ENCODE assay signal across 42 cellular contexts in the genomic region with DNA sequence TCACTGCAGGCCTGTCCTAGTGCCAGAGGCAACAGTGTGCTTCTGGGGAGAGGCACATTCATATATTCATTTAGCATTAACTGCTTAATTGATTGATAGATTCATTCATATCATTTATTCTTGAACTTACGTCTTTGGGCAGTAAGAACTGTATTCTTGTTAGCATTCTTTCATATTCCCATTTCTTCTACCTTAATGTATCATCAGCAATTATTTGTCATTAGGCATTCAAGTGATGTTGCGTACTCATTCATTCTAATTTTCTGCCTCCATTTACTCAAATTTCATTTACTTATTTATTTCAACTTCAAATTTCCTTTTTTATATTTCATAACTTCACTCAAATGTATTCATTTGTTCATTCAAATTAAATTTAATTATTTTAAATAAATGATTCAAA. TPM values are rescaled to one million over a fixed set of nuclear protein-coding genes. Genes with fewer than 3 reads are reported as not detected.
"Had no signal": no experiment of that assay in that cellular context is flagged by ENCODE, and none has a peak within 500 bp of the region (broad histone marks: within the 10 kb centered on the region; RNA-seq: fewer than 3 reads in every experiment).

No MANE protein-coding gene starts in this region.

- H3K27me3 ChIP-seq: adrenal gland, ascending aorta, body of pancreas, brain microvascular endothelial cell, breast epithelium, cardiac muscle cell had no signal

- H3K9me3 ChIP-seq: adrenal gland, ascending aorta, body of pancreas had no signal

- DNase-seq: activated effector memory CD4-positive, alpha-beta T cell treated with anti-CD3 and anti-CD28 coated beads, Interleukin-2, amount 50 U/mL, for 16 hours; activated effector memory CD4-positive, alpha-beta T cell treated with Interleukin-2 at 50 U/mL for 16 hours; activated gamma-delta T cell; activated gamma-delta T cell treated with Interleukin-2 at 50 U/mL for 16 hours; activated naive CD4-positive, alpha-beta T cell; activated naive CD4-positive, alpha-beta T cell treated with anti-CD3 and anti-CD28 coated beads for 36 hours; activated naive CD4-positive, alpha-beta T cell treated with anti-CD3 and anti-CD28 coated beads, Interleukin-2, amount 10 ng/mL, durations not matched to agents 7 days and 5 days; activated naive CD4-positive, alpha-beta T cell treated with anti-CD3 and anti-CD28 coated beads, Interleukin-2, amount 50 U/mL, for 16 hours; activated naive CD4-positive, alpha-beta T cell treated with Interleukin-2 at 50 U/mL for 16 hours; activated naive CD8-positive, alpha-beta T cell treated with anti-CD3 and anti-CD28 coated beads for 36 hours; activated naive CD8-positive, alpha-beta T cell treated with anti-CD3 and anti-CD28 coated beads, Interleukin-2, amount 10 ng/mL, durations not matched to agents 7 days and 5 days; activated naive CD8-positive, alpha-beta T cell treated with anti-CD3 and anti-CD28 coated beads, Interleukin-2, amount 50 U/mL, for 24 hours; activated T-cell treated with anti-CD3 and anti-CD28 coated beads, Interleukin-2, amount 50 U/mL, for 24 hours; activated T-cell treated with anti-CD3 and anti-CD28 coated beads, Interleukin-2, amount 50 U/mL, for 4 hours; activated T-cell treated with anti-CD3 and anti-CD28 coated beads, Interleukin-2, amount 50 U/mL, for 48 hours; activated T-cell treated with anti-CD3 and anti-CD28 coated beads, Interleukin-2, amount 50 U/mL, for 72 hours; adrenal gland; amniotic stem cell; amygdala; anterior cingulate cortex; aorta; body of pancreas; brain microvascular endothelial cell; caudate nucleus; central memory CD4-positive, alpha-beta T cell; cerebellar nuclear complex had no signal

- FAIRE-seq: astrocyte, bronchial epithelial cell had no signal

- H3K4me3 Mint-ChIP-seq: activated naive CD4-positive, alpha-beta T cell treated with anti-CD3 and anti-CD28 coated beads for 36 hours; activated naive CD4-positive, alpha-beta T cell treated with anti-CD3 and anti-CD28 coated beads, Interleukin-2, amount 10 ng/mL, durations not matched to agents 7 days and 5 days; activated naive CD4-positive, alpha-beta T cell treated with anti-CD3 and anti-CD28 coated beads, Interleukin-2, amount 50 U/mL, for 24 hours; activated naive CD8-positive, alpha-beta T cell; activated naive CD8-positive, alpha-beta T cell treated with anti-CD3 and anti-CD28 coated beads for 36 hours; activated naive CD8-positive, alpha-beta T cell treated with anti-CD3 and anti-CD28 coated beads, Interleukin-2, amount 10 ng/mL, durations not matched to agents 7 days and 5 days; activated naive CD8-positive, alpha-beta T cell treated with anti-CD3 and anti-CD28 coated beads, Interleukin-2, amount 50 U/mL, for 24 hours; activated T-cell treated with anti-CD3 and anti-CD28 coated beads, Interleukin-2, amount 50 U/mL, for 24 hours; activated T-cell treated with anti-CD3 and anti-CD28 coated beads, Interleukin-2, amount 50 U/mL, for 4 hours; activated T-cell treated with anti-CD3 and anti-CD28 coated beads, Interleukin-2, amount 50 U/mL, for 72 hours; activated T-helper 1 cell treated with anti-CD3 and anti-CD28 coated beads, Interleukin-12 subunit alpha, Interleukin-12 subunit beta, Interleukin-2, Interleukin-4 antibody, amounts not matched to agents 30 ng/mL and 10 ng/mL and 1 ng/mL, durations not matched to agents 14 hours and 24 hours and 36 hours; activated T-helper 17 cell treated with anti-CD3 and anti-CD28 coated beads, Interleukin-2, amount 50 U/mL, for 72 hours; brain; central memory CD8-positive, alpha-beta T cell had no signal

- H3K27me3 Mint-ChIP-seq: activated naive CD4-positive, alpha-beta T cell treated with anti-CD3 and anti-CD28 coated beads, Interleukin-2, amount 50 U/mL, for 24 hours; activated naive CD8-positive, alpha-beta T cell; activated naive CD8-positive, alpha-beta T cell treated with anti-CD3 and anti-CD28 coated beads for 36 hours; activated T-cell treated with anti-CD3 and anti-CD28 coated beads, Interleukin-2, amount 50 U/mL, for 24 hours had no signal

- H3K27ac Mint-ChIP-seq: activated naive CD4-positive, alpha-beta T cell treated with anti-CD3 and anti-CD28 coated beads for 36 hours; activated naive CD4-positive, alpha-beta T cell treated with anti-CD3 and anti-CD28 coated beads, Interleukin-2, amount 10 ng/mL, durations not matched to agents 7 days and 5 days; activated naive CD4-positive, alpha-beta T cell treated with anti-CD3 and anti-CD28 coated beads, Interleukin-2, amount 50 U/mL, for 24 hours; activated naive CD4-positive, alpha-beta T cell treated with anti-CD3 and anti-CD28 coated beads, Interleukin-2, amount 50 U/mL, for 72 hours; activated naive CD8-positive, alpha-beta T cell; activated naive CD8-positive, alpha-beta T cell treated with anti-CD3 and anti-CD28 coated beads for 36 hours; activated naive CD8-positive, alpha-beta T cell treated with anti-CD3 and anti-CD28 coated beads, Interleukin-2, amount 10 ng/mL, durations not matched to agents 7 days and 5 days; activated naive CD8-positive, alpha-beta T cell treated with anti-CD3 and anti-CD28 coated beads, Interleukin-2, amount 50 U/mL, for 24 hours; activated T-cell treated with anti-CD3 and anti-CD28 coated beads, Interleukin-2, amount 50 U/mL, for 24 hours; activated T-cell treated with anti-CD3 and anti-CD28 coated beads, Interleukin-2, amount 50 U/mL, for 72 hours; activated T-helper 1 cell treated with anti-CD3 and anti-CD28 coated beads, Interleukin-12 subunit alpha, Interleukin-12 subunit beta, Interleukin-2, Interleukin-4 antibody, amounts not matched to agents 30 ng/mL and 10 ng/mL and 1 ng/mL, durations not matched to agents 14 hours and 24 hours and 36 hours; activated T-helper 17 cell treated with anti-CD3 and anti-CD28 coated beads, Interleukin-2, amount 50 U/mL, for 72 hours; activated T-helper 2 cell treated with anti-CD3 and anti-CD28 coated beads, Interferon-gamma antibody, Interleukin-2, Interleukin-4, amounts not matched to agents 10 μg/mL and 5 μg/mL and 100 μg/mL, durations not matched to agents 14 hours and 24 hours and 36 hours; brain had no signal

- H3K4me1 ChIP-seq: adrenal gland, ascending aorta, body of pancreas, breast epithelium had no signal

- ATAC-seq: activated naive CD4-positive, alpha-beta T cell treated with anti-CD3 and anti-CD28 coated beads, Interleukin-2, amount 50 U/mL, for 72 hours; activated naive CD8-positive, alpha-beta T cell treated with anti-CD3 and anti-CD28 coated beads, Interleukin-2, amount 50 U/mL, for 24 hours; activated T-cell treated with anti-CD3 and anti-CD28 coated beads, Interleukin-2, amount 50 U/mL, for 4 hours; activated T-cell treated with anti-CD3 and anti-CD28 coated beads, Interleukin-2, amount 50 U/mL, for 72 hours; activated T-helper 17 cell treated with anti-CD3 and anti-CD28 coated beads, Interleukin-2, amount 50 U/mL, for 72 hours; body of pancreas had no signal

- H3K4me1 Mint-ChIP-seq: activated naive CD4-positive, alpha-beta T cell treated with anti-CD3 and anti-CD28 coated beads, Interleukin-2, amount 10 ng/mL, durations not matched to agents 7 days and 5 days; activated naive CD4-positive, alpha-beta T cell treated with anti-CD3 and anti-CD28 coated beads, Interleukin-2, amount 50 U/mL, for 24 hours; activated naive CD8-positive, alpha-beta T cell treated with anti-CD3 and anti-CD28 coated beads for 36 hours; activated naive CD8-positive, alpha-beta T cell treated with anti-CD3 and anti-CD28 coated beads, Interleukin-2, amount 10 ng/mL, durations not matched to agents 7 days and 5 days; activated naive CD8-positive, alpha-beta T cell treated with anti-CD3 and anti-CD28 coated beads, Interleukin-2, amount 50 U/mL, for 24 hours; activated T-helper 17 cell treated with anti-CD3 and anti-CD28 coated beads, Interleukin-2, amount 50 U/mL, for 72 hours; brain; central memory CD8-positive, alpha-beta T cell had no signal

- H3K27ac ChIP-seq: adrenal gland, ascending aorta, body of pancreas, brain microvascular endothelial cell, breast epithelium, cardiac muscle cell had no signal

- H3K36me3 ChIP-seq: adrenal gland, ascending aorta, brain microvascular endothelial cell, breast epithelium, cardiac muscle cell had no signal

- H3K9me3 Mint-ChIP-seq: activated naive CD4-positive, alpha-beta T cell treated with anti-CD3 and anti-CD28 coated beads, Interleukin-2, amount 50 U/mL, for 24 hours had no signal

- H3K4me3 ChIP-seq: adrenal gland, ascending aorta, body of pancreas, breast epithelium, cardiac muscle cell had no signal

- H3K36me3 Mint-ChIP-seq: activated naive CD4-positive, alpha-beta T cell treated with anti-CD3 and anti-CD28 coated beads, Interleukin-2, amount 10 ng/mL, durations not matched to agents 7 days and 5 days; activated naive CD8-positive, alpha-beta T cell treated with anti-CD3 and anti-CD28 coated beads for 36 hours; activated naive CD8-positive, alpha-beta T cell treated with anti-CD3 and anti-CD28 coated beads, Interleukin-2, amount 10 ng/mL, durations not matched to agents 7 days and 5 days; brain had no signal

RNA-seq across cellular contexts. Expression of gene CCR4, which starts 31.5 kb away (rescaled TPM):
- total RNA-seq: astrocyte, body of pancreas, bronchial epithelial cell, cardiac muscle cell, cardiac septum, cerebellum, chondrocyte had no signal
- polyA plus RNA-seq: aorta, cardiac muscle cell had no signal
